In genomic region chr1:99264201-99265021, GRCh38 we compare ENCODE assay signal across 8 cellular contexts. TPM values are rescaled to one million over a fixed set of nuclear protein-coding genes. Genes with fewer than 3 reads are reported as not detected.
DNase-seq lines count a peak whose midpoint lies in the region; ATAC-seq and TF ChIP-seq lines count a peak whose summit lies in the region.

Gene PLPPR4 (plus strand): TSS chr1:99264492. CDS start chr1:99264594, 102 bp downstream.

- ATAC-seq in RWPE2 (ENCODE audit: low read depth): peak; percentile 71
- ATAC-seq in activated CD8-positive, alpha-beta memory T cell treated with anti-CD3 and anti-CD28 coated beads, Interleukin-2, amount 10 ng/mL, durations not matched to agents 7 days and 5 days: no peak

- CTCF ChIA-PET in activated CD4-positive, alpha-beta memory T cell treated with anti-CD3 and anti-CD28 coated beads for 36 hours (lab: Charles Lee): interaction anchor here (1.2 kb wide), 1 partner anchor 11 kb away, joined by 3 read pairs; no protein-coding TSS in a partner anchor
- CTCF ChIA-PET in activated CD4-positive, alpha-beta memory T cell treated with anti-CD3 and anti-CD28 coated beads, Interleukin-2, amount 10 ng/mL, durations not matched to agents 7 days and 5 days (lab: Charles Lee): no interaction called here
- CTCF ChIA-PET in activated CD8-positive, alpha-beta memory T cell treated with anti-CD3 and anti-CD28 coated beads, Interleukin-2, amount 10 ng/mL, durations not matched to agents 7 days and 5 days (lab: Charles Lee): no interaction called here

- H3K27ac Mint-ChIP-seq in activated CD4-positive, alpha-beta memory T cell treated with anti-CD3 and anti-CD28 coated beads for 36 hours: no peak within 1 kb of the TSS
- H3K27ac Mint-ChIP-seq in activated CD4-positive, alpha-beta memory T cell treated with anti-CD3 and anti-CD28 coated beads, Interleukin-2, amount 10 ng/mL, durations not matched to agents 7 days and 5 days: no peak within 1 kb of the TSS
- no peak within 1 kb of the TSS for H3K27ac Mint-ChIP-seq in type B pancreatic cell
- no peak within 1 kb of the TSS for H3K27ac Mint-ChIP-seq in activated CD8-positive, alpha-beta memory T cell treated with anti-CD3 and anti-CD28 coated beads, Interleukin-2, amount 10 ng/mL, durations not matched to agents 7 days and 5 days

- peak; percentile 25 for DNase-seq in activated CD4-positive, alpha-beta memory T cell treated with anti-CD3 and anti-CD28 coated beads for 36 hours
- no peak for DNase-seq in activated CD4-positive, alpha-beta memory T cell treated with anti-CD3 and anti-CD28 coated beads, Interleukin-2, amount 10 ng/mL, durations not matched to agents 7 days and 5 days
- DNase-seq in RWPE2 (ENCODE audit: low spot score) (no peak), type B pancreatic cell (ENCODE audit: extremely low spot score, unreplicated experiment) (peak; percentile 78), NCI-H1048 (lab: John Stamatoyannopoulos, UW) (no peak)
- no peak for DNase-seq in activated CD8-positive, alpha-beta memory T cell treated with anti-CD3 and anti-CD28 coated beads, Interleukin-2, amount 10 ng/mL, durations not matched to agents 7 days and 5 days

- TF ChIP-seq CTCF in RWPE2 (IDR thresholded peaks at IDR 0.05; ENCODE audit: poor library complexity, severe bottlenecking) (no peak), type B pancreatic cell (conservative IDR thresholded peaks at IDR 0.05) (peak; percentile 36)

- H3K36me3 ChIP-seq in RWPE2 (ENCODE audit: low read depth): no peaks in the 10 kb centered on the region
- no peaks in the 10 kb centered on the region for H3K36me3 ChIP-seq in esophagus (ENCODE audit: control insufficient read depth in 2 of 2, insufficient read depth in 2 of 2, low read length in 1 of 2)
- H3K36me3 ChIP-seq in mesodermal cell (ENCODE audit: control insufficient read depth, insufficient read depth, low read length): no peaks in the 10 kb centered on the region

- no peak within 1 kb of the TSS for H3K27ac ChIP-seq in RWPE2 (ENCODE audit: poor library complexity, severe bottlenecking)
- H3K27ac ChIP-seq in esophagus (ENCODE audit: low read depth in 2 of 2, low read length in 1 of 2): no peak within 1 kb of the TSS
- H3K27ac ChIP-seq in mesodermal cell (ENCODE audit: low read depth, low read length, severe bottlenecking): no peak within 1 kb of the TSS

- H3K9me3 ChIP-seq in RWPE2 (ENCODE audit: severe bottlenecking) (no peaks in the 10 kb centered on the region), esophagus (ENCODE audit: control insufficient read depth in 2 of 2, insufficient read depth in 1 of 2, low read depth in 1 of 2, low read length in 1 of 2) (peaks cover 0 to 2% of the 10 kb centered on the region in 2 donors), mesodermal cell (ENCODE audit: control insufficient read depth, low read length) (no peaks in the 10 kb centered on the region)

- H3K27me3 ChIP-seq in RWPE2 (ENCODE audit: insufficient read depth, poor library complexity, severe bottlenecking) (peaks cover 35% of the 10 kb centered on the region), esophagus (ENCODE audit: control insufficient read depth in 1 of 2, insufficient read depth in 2 of 2, low read length in 2 of 2) (no peaks in the 10 kb centered on the region)

- peaks cover 2% of the 10 kb centered on the region for H3K9me3 Mint-ChIP-seq in activated CD4-positive, alpha-beta memory T cell treated with anti-CD3 and anti-CD28 coated beads for 36 hours
- H3K9me3 Mint-ChIP-seq in activated CD4-positive, alpha-beta memory T cell treated with anti-CD3 and anti-CD28 coated beads, Interleukin-2, amount 10 ng/mL, durations not matched to agents 7 days and 5 days: no peaks in the 10 kb centered on the region
- no peaks in the 10 kb centered on the region for H3K9me3 Mint-ChIP-seq in type B pancreatic cell
- no peaks in the 10 kb centered on the region for H3K9me3 Mint-ChIP-seq in activated CD8-positive, alpha-beta memory T cell treated with anti-CD3 and anti-CD28 coated beads, Interleukin-2, amount 10 ng/mL, durations not matched to agents 7 days and 5 days (ENCODE audit: low read depth)

- 2 to 4% methylated on average over 51 of the region's 51 CpGs for WGBS in esophagus, 2 donors
- WGBS in mesodermal cell (ENCODE audit: insufficient coverage in 2 of 2), 2 experiments: 5% methylated on average over 47 to 48 of the region's 51 CpGs

- intact Hi-C loops in activated CD4-positive, alpha-beta memory T cell treated with anti-CD3 and anti-CD28 coated beads for 36 hours (cut with micrococcal nuclease): no loop called here

- H3K36me3 Mint-ChIP-seq in activated CD4-positive, alpha-beta memory T cell treated with anti-CD3 and anti-CD28 coated beads for 36 hours: no peaks in the 10 kb centered on the region
- H3K36me3 Mint-ChIP-seq in activated CD4-positive, alpha-beta memory T cell treated with anti-CD3 and anti-CD28 coated beads, Interleukin-2, amount 10 ng/mL, durations not matched to agents 7 days and 5 days (ENCODE audit: low read depth): no peaks in the 10 kb centered on the region
- no peaks in the 10 kb centered on the region for H3K36me3 Mint-ChIP-seq in type B pancreatic cell
- no peaks in the 10 kb centered on the region for H3K36me3 Mint-ChIP-seq in activated CD8-positive, alpha-beta memory T cell treated with anti-CD3 and anti-CD28 coated beads, Interleukin-2, amount 10 ng/mL, durations not matched to agents 7 days and 5 days

- no peak within 1 kb of the TSS for H3K4me3 Mint-ChIP-seq in activated CD4-positive, alpha-beta memory T cell treated with anti-CD3 and anti-CD28 coated beads for 36 hours
- no peak within 1 kb of the TSS for H3K4me3 Mint-ChIP-seq in activated CD4-positive, alpha-beta memory T cell treated with anti-CD3 and anti-CD28 coated beads, Interleukin-2, amount 10 ng/mL, durations not matched to agents 7 days and 5 days
- H3K4me3 Mint-ChIP-seq in type B pancreatic cell: peak within 1 kb of the TSS; percentile 90
- no peak within 1 kb of the TSS for H3K4me3 Mint-ChIP-seq in activated CD8-positive, alpha-beta memory T cell treated with anti-CD3 and anti-CD28 coated beads, Interleukin-2, amount 10 ng/mL, durations not matched to agents 7 days and 5 days

- H3K4me1 ChIP-seq in RWPE2 (ENCODE audit: insufficient read depth, poor library complexity, severe bottlenecking) (no peaks in the 10 kb centered on the region), esophagus (ENCODE audit: control insufficient read depth in 2 of 2, insufficient read depth in 2 of 2, low read length in 1 of 2) (no peaks in the 10 kb centered on the region), mesodermal cell (ENCODE audit: control insufficient read depth, insufficient read depth, low read length, poor library complexity, severe bottlenecking) (no peaks in the 10 kb centered on the region)

- peaks cover 7% of the 10 kb centered on the region for H3K4me1 Mint-ChIP-seq in activated CD4-positive, alpha-beta memory T cell treated with anti-CD3 and anti-CD28 coated beads for 36 hours (ENCODE audit: low read depth)
- H3K4me1 Mint-ChIP-seq in activated CD4-positive, alpha-beta memory T cell treated with anti-CD3 and anti-CD28 coated beads, Interleukin-2, amount 10 ng/mL, durations not matched to agents 7 days and 5 days: no peaks in the 10 kb centered on the region
- H3K4me1 Mint-ChIP-seq in type B pancreatic cell (ENCODE audit: unreplicated experiment): peaks cover 4% of the 10 kb centered on the region
- no peaks in the 10 kb centered on the region for H3K4me1 Mint-ChIP-seq in activated CD8-positive, alpha-beta memory T cell treated with anti-CD3 and anti-CD28 coated beads, Interleukin-2, amount 10 ng/mL, durations not matched to agents 7 days and 5 days

- H3K27me3 Mint-ChIP-seq in activated CD4-positive, alpha-beta memory T cell treated with anti-CD3 and anti-CD28 coated beads for 36 hours: peaks cover 42% of the 10 kb centered on the region
- H3K27me3 Mint-ChIP-seq in activated CD4-positive, alpha-beta memory T cell treated with anti-CD3 and anti-CD28 coated beads, Interleukin-2, amount 10 ng/mL, durations not matched to agents 7 days and 5 days: peaks cover 35% of the 10 kb centered on the region
- H3K27me3 Mint-ChIP-seq in type B pancreatic cell: peaks cover 53% of the 10 kb centered on the region
- peaks cover 44% of the 10 kb centered on the region for H3K27me3 Mint-ChIP-seq in activated CD8-positive, alpha-beta memory T cell treated with anti-CD3 and anti-CD28 coated beads, Interleukin-2, amount 10 ng/mL, durations not matched to agents 7 days and 5 days

- no peak within 1 kb of the TSS for H3K4me3 ChIP-seq in RWPE2 (ENCODE audit: severe bottlenecking)
- peak within 1 kb of the TSS; percentile 25 to 43 for H3K4me3 ChIP-seq in esophagus (ENCODE audit: low read depth in 1 of 2, low read length in 2 of 2)
- peak within 1 kb of the TSS; percentile 40 for H3K4me3 ChIP-seq in mesodermal cell (ENCODE audit: extremely low read depth, insufficient read depth, low read length, poor library complexity, severe bottlenecking)

- POLR2A ChIA-PET in activated CD4-positive, alpha-beta memory T cell treated with anti-CD3 and anti-CD28 coated beads for 36 hours (lab: Charles Lee): no interaction called here
- POLR2A ChIA-PET in activated CD4-positive, alpha-beta memory T cell treated with anti-CD3 and anti-CD28 coated beads, Interleukin-2, amount 10 ng/mL, durations not matched to agents 7 days and 5 days (lab: Charles Lee): no interaction called here

RNA-seq across cellular contexts. Expression of gene PLPPR4, which starts in this region (rescaled TPM):
- total RNA-seq in activated CD4-positive, alpha-beta memory T cell treated with anti-CD3 and anti-CD28 coated beads for 36 hours: not detected
- total RNA-seq in activated CD4-positive, alpha-beta memory T cell treated with anti-CD3 and anti-CD28 coated beads, Interleukin-2, amount 10 ng/mL, durations not matched to agents 7 days and 5 days: not detected
- under 1 TPM; 0.14 to 0.45 TPM for polyA plus RNA-seq in esophagus
- 0.85 TPM for polyA plus RNA-seq in mesodermal cell (2013, experiment 1 of 2)
- polyA plus RNA-seq in mesodermal cell (2013, experiment 2 of 2): 1.1 TPM
- total RNA-seq in type B pancreatic cell (ENCODE audit: low replicate concordance): 2.0 and 2.6 TPM in 2 replicates
- total RNA-seq in activated CD8-positive, alpha-beta memory T cell treated with anti-CD3 and anti-CD28 coated beads, Interleukin-2, amount 10 ng/mL, durations not matched to agents 7 days and 5 days: not detected

Comparison
In these comparisons a context has a peak if more than half of its experiments do, and no peak if none do; other contexts are left out.
1. Peak in DNase-seq in activated CD4-positive, alpha-beta memory T cell treated with anti-CD3 and anti-CD28 coated beads for 36 hours; RNA of the gene not detected or under 1 TPM.